ENCODE assay signal across 19 cellular contexts in the genomic region with DNA sequence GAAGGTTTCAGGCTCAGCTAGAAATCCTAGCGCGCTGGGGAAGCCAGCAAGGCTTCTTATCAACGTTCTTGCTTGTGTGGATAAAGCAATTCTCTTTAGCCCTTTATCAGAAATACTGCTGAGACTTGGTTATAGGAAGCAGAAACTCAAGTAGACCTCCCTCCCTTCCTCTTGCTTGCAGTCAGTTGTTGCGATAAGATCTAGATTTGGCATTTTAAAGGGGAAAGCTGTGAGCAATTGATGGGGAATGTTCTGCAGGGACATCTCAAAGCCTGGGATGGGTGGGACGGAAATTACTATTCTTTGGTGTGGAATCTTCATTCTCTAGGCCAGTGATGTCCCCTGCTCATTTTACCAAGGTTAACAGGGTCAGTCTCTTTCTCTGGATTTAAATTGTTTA.
DNase-seq lines count a peak whose midpoint lies in the region; ATAC-seq, FAIRE-seq and TF ChIP-seq lines count a peak whose summit lies in the region.
"Had no signal": no experiment of that assay in that cellular context is flagged by ENCODE, and none has a peak within 500 bp of the region (broad histone marks: within the 10 kb centered on the region; RNA-seq: fewer than 3 reads in every experiment).

No MANE protein-coding gene starts in this region.

- no peaks in the 10 kb centered on the region for H3K9me1 ChIP-seq in keratinocyte (ENCODE audit: control insufficient read depth, extremely low read depth, insufficient read depth, low read length)

- dilution Hi-C loops in keratinocyte (cut with MboI; ENCODE audit: extremely low pct_ligation_motif_present, low sequenced_read_pairs) = no loop called here

- peaks cover 20% of the 10 kb centered on the region for H3K4me1 ChIP-seq in keratinocyte (ENCODE audit: control insufficient read depth, extremely low read depth, insufficient read depth, low read length)

- peak overlapping the region; percentile 53 for H3K27ac ChIP-seq in keratinocyte (ENCODE audit: control insufficient read depth, insufficient read depth, low read length)
- H3K27ac ChIP-seq: BLaER1 had no signal

- POLR2A ChIA-PET in BJ (lab: Charles Lee) = no interaction called here

- H2AFZ ChIP-seq in keratinocyte (ENCODE audit: control insufficient read depth, low read length) = no peak overlapping the region

- H3K4me2 ChIP-seq in keratinocyte (ENCODE audit: control insufficient read depth, extremely low read depth, insufficient read depth, low read depth, low read length) = peak overlapping the region; percentile 47
- H3K4me2 ChIP-seq: BLaER1 had no signal

- DNase-seq in BJ (ENCODE audit: low read depth) = peak; percentile 31
- no peak for DNase-seq in HTR-8/SVneo (ENCODE audit: insufficient read length, low spot score)
- DNase-seq in choroid plexus epithelial cell (ENCODE audit: low read depth) = peak; percentile 12
- DNase-seq in keratinocyte (ENCODE audit: low read depth, low spot score) = no peak
- DNase-seq in T-helper 2 cell = no peak
- DNase-seq in NCI-H1694 (lab: John Stamatoyannopoulos, UW) = no peak
- DNase-seq: activated B cell treated with CpG ODN at 0.5 μM for 24 hours; activated naive CD4-positive, alpha-beta T cell; effector memory CD8-positive, alpha-beta T cell; naive B cell; NCI-H1436 treated with DMSO at 0.1 percent for 48 hours; NCI-H510A treated with DMSO at 0.1 percent for 48 hours had no signal

- peak overlapping the region; percentile 75 for H3K9ac ChIP-seq in keratinocyte (ENCODE audit: control insufficient read depth, extremely low read depth, insufficient read depth, low read length)
- H3K9ac ChIP-seq: BLaER1 had no signal

- TF ChIP-seq CTCF in BJ (IDR thresholded peaks at IDR 0.05; ENCODE audit: insufficient read depth, low read depth, low read length) (no peak), choroid plexus epithelial cell (conservative IDR thresholded peaks at IDR 0.05; ENCODE audit: low read depth, low read length) (no peak), keratinocyte (optimal IDR thresholded peaks at IDR 0.05 in 1 of 3, IDR thresholded peaks at IDR 0.05 in 1 of 3, conservative IDR thresholded peaks at IDR 0.05 in 1 of 3; ENCODE audit: extremely low read depth in 1 of 3, insufficient read depth in 2 of 3, low read length in 3 of 3) (no peak)

- no peaks in the 10 kb centered on the region for H3K36me3 ChIP-seq in BJ (ENCODE audit: control insufficient read depth, insufficient read depth, low read length)
- H3K36me3 ChIP-seq in keratinocyte (ENCODE audit: control insufficient read depth in 2 of 2, extremely low read depth in 1 of 2, insufficient read depth in 2 of 2, low read length in 2 of 2) = no peaks in the 10 kb centered on the region
- H3K36me3 ChIP-seq: BLaER1 had no signal

- ATAC-seq in GM19324 (IDR thresholded peaks at IDR 0.05; ENCODE audit: low FRiP score, unreplicated experiment) (no peak), HG03571 (IDR thresholded peaks at IDR 0.05; ENCODE audit: unreplicated experiment) (no peak)
- ATAC-seq: effector memory CD8-positive, alpha-beta T cell; left lobe of liver; Panc1 had no signal

- peak; percentile 38 for FAIRE-seq in HTR-8/SVneo (lab: Jason Lieb, UNC)
- FAIRE-seq in keratinocyte (lab: Jason Lieb, UNC) = peak; percentile 79
- FAIRE-seq: G401.6, GM19239 had no signal

- no peaks in the 10 kb centered on the region for H3K9me3 ChIP-seq in keratinocyte (ENCODE audit: control insufficient read depth, low read depth, low read length)

- peaks cover 16% of the 10 kb centered on the region for H3K79me2 ChIP-seq in keratinocyte (ENCODE audit: control insufficient read depth, insufficient read depth, low read length)

- CTCF ChIA-PET in BJ (lab: Yijun Ruan, JAX) = no interaction called here

- H3K4me3 ChIP-seq in BJ (ENCODE audit: low read depth, low read length) (no peak overlapping the region), choroid plexus epithelial cell (ENCODE audit: low read depth, low read length) (no peak overlapping the region), keratinocyte (ENCODE audit: control insufficient read depth in 2 of 3, extremely low read depth in 1 of 3, insufficient read depth in 2 of 3, low read depth in 1 of 3, low read length in 3 of 3) (peak overlapping the region; percentile 62 to 71 (median 64))
- H3K4me3 ChIP-seq: BLaER1 had no signal

- H4K20me1 ChIP-seq in keratinocyte (ENCODE audit: control insufficient read depth, extremely low read depth, insufficient read depth, low read length) = no peaks in the 10 kb centered on the region
- H4K20me1 ChIP-seq: BLaER1 had no signal

- H3K27me3 ChIP-seq in BJ (ENCODE audit: control insufficient read depth, insufficient read depth, low read length) (no peaks in the 10 kb centered on the region; the same call in 1 of the 2 replicates), keratinocyte (ENCODE audit: control insufficient read depth, extremely low read depth, insufficient read depth, low read length) (peaks cover 6% of the 10 kb centered on the region)
- H3K27me3 ChIP-seq: BLaER1 had no signal

Comparison
In these comparisons a context has a peak if more than half of its experiments do, and no peak if none do; other contexts are left out.
1. DNase-seq: peak in BJ (single experiment) and choroid plexus epithelial cell (single experiment); none in HTR-8/SVneo (single experiment), keratinocyte (single experiment), T-helper 2 cell (0 of 5) and NCI-H1694 (single experiment).
2. H3K4me3 ChIP-seq: peak in keratinocyte (3 of 3); none in BJ (single experiment) and choroid plexus epithelial cell (single experiment).